25 cellular contexts compared by ENCODE assay signal in the genomic region with DNA sequence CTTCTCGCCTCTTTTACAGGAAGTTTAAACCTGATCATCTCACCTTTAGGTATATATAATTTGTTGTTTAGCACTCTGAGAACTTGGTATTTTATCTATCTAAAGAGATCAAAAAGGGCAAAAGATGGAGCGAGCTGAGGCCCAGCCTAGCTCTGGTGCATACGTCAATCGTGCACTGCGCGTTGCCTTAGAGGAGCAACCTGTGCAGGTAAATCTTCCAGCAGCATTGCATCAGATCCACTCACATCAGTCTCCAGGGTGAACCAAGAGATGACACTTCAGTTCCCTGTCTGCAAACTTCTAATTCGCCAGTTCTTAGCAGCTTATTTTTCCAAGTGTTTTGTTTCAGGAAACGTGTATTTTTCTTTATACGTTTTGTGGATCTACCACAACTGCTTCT. TPM values are rescaled to one million over a fixed set of nuclear protein-coding genes. Genes with fewer than 3 reads are reported as not detected.
DNase-seq lines count a peak whose midpoint lies in the region; ATAC-seq and TF ChIP-seq lines count a peak whose summit lies in the region.
"Had no signal": no experiment of that assay in that cellular context is flagged by ENCODE, and none has a peak within 500 bp of the region (broad histone marks: within the 10 kb centered on the region; RNA-seq: fewer than 3 reads in every experiment).

No MANE protein-coding gene starts in this region.

- DNase-seq in left lung (peak in 1 of 2 donors; percentile 59), AG08396 (ENCODE audit: low spot score) (no peak), Right ventricle myocardium inferior (ENCODE audit: missing footprints) (no peak), NCI-H146 (lab: John Stamatoyannopoulos, UW) (no peak)
- no peak for DNase-seq in stimulated activated naive B cell treated with anti-CD40 and anti-IgM and Interleukin-4, amounts not matched to agents 10 μg/mL and 1 μg/mL and 100 μg/mL, for 72 hours
- DNase-seq: activated CD4-positive, alpha-beta memory T cell treated with anti-CD3 and anti-CD28 coated beads, Interleukin-2, amount 10 ng/mL, durations not matched to agents 7 days and 5 days; activated CD4-positive, alpha-beta T cell treated with anti-CD3 and anti-CD28 coated beads for 1 hour; anterior cingulate cortex; Calu3; cortex of kidney; effector memory CD8-positive, alpha-beta T cell; EL; gastrocnemius medialis; HFFc6; NCI-H1930; NCI-H226; small intestine; T-cell had no signal

- H3K4me1 ChIP-seq in HUES48 (ENCODE audit: control insufficient read depth, insufficient read depth, low read length) (peaks cover 75% of the 10 kb centered on the region), left lung (peaks cover 0 to 7% of the 10 kb centered on the region in 2 donors)
- H3K4me1 ChIP-seq: gastrocnemius medialis had no signal

- no peak overlapping the region for H3K4me3 ChIP-seq in HUES48 (ENCODE audit: low read depth, low read length)
- no peak overlapping the region for H3K4me3 ChIP-seq in left lung
- H3K4me3 ChIP-seq: gastrocnemius medialis, GM12878 had no signal

- H3K36me3 ChIP-seq in HUES48 (ENCODE audit: control insufficient read depth, insufficient read depth, low read length) = peaks cover 46% of the 10 kb centered on the region
- H3K36me3 ChIP-seq in left lung = no peaks in the 10 kb centered on the region
- H3K36me3 ChIP-seq: gastrocnemius medialis had no signal

- peak; percentile 82 for ATAC-seq in left lung
- no peak for ATAC-seq in stimulated activated naive B cell treated with anti-CD40 and anti-IgM and Interleukin-4, amounts not matched to agents 10 μg/mL and 1 μg/mL and 100 μg/mL, for 72 hours (replicated peaks)
- ATAC-seq in Right ventricle myocardium inferior = no peak
- ATAC-seq in HG03442 (IDR thresholded peaks at IDR 0.05; ENCODE audit: unreplicated experiment) = no peak
- ATAC-seq: effector memory CD8-positive, alpha-beta T cell; gastrocnemius medialis; GM12878; left lobe of liver; natural killer cell treated with Interleukin-12 subunit alpha and Interleukin-12 subunit beta and Interleukin-15 and Interleukin-18, amount 100 ng/mL, for 72 hours; T-cell had no signal

- no peaks in the 10 kb centered on the region for H3K9me3 ChIP-seq in HUES48 (ENCODE audit: control insufficient read depth, insufficient read depth, low read length)
- no peaks in the 10 kb centered on the region for H3K9me3 ChIP-seq in left lung
- H3K9me3 ChIP-seq: gastrocnemius medialis had no signal

- H3K9ac ChIP-seq in HUES48 (ENCODE audit: low read depth, low read length) = no peak overlapping the region

- H3K27me3 Mint-ChIP-seq in brain = no peaks in the 10 kb centered on the region
- H3K27me3 Mint-ChIP-seq in stimulated activated naive B cell treated with anti-CD40 and anti-IgM and Interleukin-4, amounts not matched to agents 10 μg/mL and 1 μg/mL and 100 μg/mL, for 72 hours = no peaks in the 10 kb centered on the region

- H3K4me3 Mint-ChIP-seq in brain = peak overlapping the region in 3 of 5 experiments; percentile 70 to 84 (median 79)
- peak overlapping the region in 1 of 2 donors; percentile 16 for H3K4me3 Mint-ChIP-seq in stimulated activated naive B cell treated with anti-CD40 and anti-IgM and Interleukin-4, amounts not matched to agents 10 μg/mL and 1 μg/mL and 100 μg/mL, for 72 hours
- H3K4me3 Mint-ChIP-seq: activated CD4-positive, alpha-beta memory T cell treated with anti-CD3 and anti-CD28 coated beads, Interleukin-2, amount 10 ng/mL, durations not matched to agents 7 days and 5 days; activated naive CD8-positive, alpha-beta T cell; effector memory CD8-positive, alpha-beta T cell; HFFc6; natural killer cell treated with Interleukin-12 subunit alpha and Interleukin-12 subunit beta and Interleukin-15 and Interleukin-18, amount 100 ng/mL, for 72 hours; T-cell had no signal

- H3K27ac ChIP-seq in HUES48 (ENCODE audit: low read depth, low read length) (peak overlapping the region; percentile 34), left lung (no peak overlapping the region)
- H3K27ac ChIP-seq: gastrocnemius medialis had no signal

- peaks cover 99% of the 10 kb centered on the region for H3K4me1 Mint-ChIP-seq in brain
- peaks cover 53 to 88% of the 10 kb centered on the region in 2 donors for H3K4me1 Mint-ChIP-seq in stimulated activated naive B cell treated with anti-CD40 and anti-IgM and Interleukin-4, amounts not matched to agents 10 μg/mL and 1 μg/mL and 100 μg/mL, for 72 hours
- H3K4me1 Mint-ChIP-seq: activated CD4-positive, alpha-beta memory T cell treated with anti-CD3 and anti-CD28 coated beads, Interleukin-2, amount 10 ng/mL, durations not matched to agents 7 days and 5 days had no signal

- intact Hi-C loops in left lung (cut with DNase I) (no loop called here), Right ventricle myocardium inferior (cut with DNase I) (no loop called here)

- H3K9me3 Mint-ChIP-seq in brain = no peaks in the 10 kb centered on the region
- H3K9me3 Mint-ChIP-seq in stimulated activated naive B cell treated with anti-CD40 and anti-IgM and Interleukin-4, amounts not matched to agents 10 μg/mL and 1 μg/mL and 100 μg/mL, for 72 hours = no peaks in the 10 kb centered on the region
- H3K9me3 Mint-ChIP-seq: activated CD4-positive, alpha-beta memory T cell treated with anti-CD3 and anti-CD28 coated beads, Interleukin-2, amount 10 ng/mL, durations not matched to agents 7 days and 5 days; effector memory CD8-positive, alpha-beta T cell; HFFc6; natural killer cell treated with Interleukin-12 subunit alpha and Interleukin-12 subunit beta and Interleukin-15 and Interleukin-18, amount 100 ng/mL, for 72 hours; T-cell had no signal

- peak overlapping the region; percentile 39 to 96 (median 91) for H3K27ac Mint-ChIP-seq in brain
- H3K27ac Mint-ChIP-seq in stimulated activated naive B cell treated with anti-CD40 and anti-IgM and Interleukin-4, amounts not matched to agents 10 μg/mL and 1 μg/mL and 100 μg/mL, for 72 hours = peak overlapping the region; percentile 37
- H3K27ac Mint-ChIP-seq: activated CD4-positive, alpha-beta memory T cell treated with anti-CD3 and anti-CD28 coated beads, Interleukin-2, amount 10 ng/mL, durations not matched to agents 7 days and 5 days; activated naive CD8-positive, alpha-beta T cell; effector memory CD8-positive, alpha-beta T cell; HFFc6; natural killer cell treated with Interleukin-12 subunit alpha and Interleukin-12 subunit beta and Interleukin-15 and Interleukin-18, amount 100 ng/mL, for 72 hours; T-cell had no signal

- TF ChIP-seq CTCF in brain (conservative IDR thresholded peaks at IDR 0.05) = no peak
- TF ChIP-seq CTCF in left lung (IDR thresholded peaks at IDR 0.05) = no peak

- H3K27me3 ChIP-seq in HUES48 (ENCODE audit: control insufficient read depth, insufficient read depth, low read length) (no peaks in the 10 kb centered on the region), left lung (peaks cover 0 to 23% of the 10 kb centered on the region in 2 donors)

- H3K36me3 Mint-ChIP-seq in brain = peaks cover 2% of the 10 kb centered on the region
- peaks cover 20 to 43% of the 10 kb centered on the region in 2 donors for H3K36me3 Mint-ChIP-seq in stimulated activated naive B cell treated with anti-CD40 and anti-IgM and Interleukin-4, amounts not matched to agents 10 μg/mL and 1 μg/mL and 100 μg/mL, for 72 hours
- H3K36me3 Mint-ChIP-seq: activated naive CD8-positive, alpha-beta T cell; natural killer cell treated with Interleukin-12 subunit alpha and Interleukin-12 subunit beta and Interleukin-15 and Interleukin-18, amount 100 ng/mL, for 72 hours; T-cell had no signal

RNA-seq across cellular contexts. Expression of gene BCL11A, which starts 15.3 kb away (rescaled TPM):
- polyA plus RNA-seq in brain (ENCODE audit: insufficient read depth, low read depth, low replicate concordance) = 22.7 TPM
- total RNA-seq in left lung = 1 to 10 TPM; 4.0 to 7.3 TPM
- total RNA-seq in Right ventricle myocardium inferior = 37.5 TPM
- total RNA-seq: activated CD4-positive, alpha-beta memory T cell treated with anti-CD3 and anti-CD28 coated beads, Interleukin-2, amount 10 ng/mL, durations not matched to agents 7 days and 5 days had no signal
